8 cellular contexts compared by ENCODE assay signal in the genomic region with DNA sequence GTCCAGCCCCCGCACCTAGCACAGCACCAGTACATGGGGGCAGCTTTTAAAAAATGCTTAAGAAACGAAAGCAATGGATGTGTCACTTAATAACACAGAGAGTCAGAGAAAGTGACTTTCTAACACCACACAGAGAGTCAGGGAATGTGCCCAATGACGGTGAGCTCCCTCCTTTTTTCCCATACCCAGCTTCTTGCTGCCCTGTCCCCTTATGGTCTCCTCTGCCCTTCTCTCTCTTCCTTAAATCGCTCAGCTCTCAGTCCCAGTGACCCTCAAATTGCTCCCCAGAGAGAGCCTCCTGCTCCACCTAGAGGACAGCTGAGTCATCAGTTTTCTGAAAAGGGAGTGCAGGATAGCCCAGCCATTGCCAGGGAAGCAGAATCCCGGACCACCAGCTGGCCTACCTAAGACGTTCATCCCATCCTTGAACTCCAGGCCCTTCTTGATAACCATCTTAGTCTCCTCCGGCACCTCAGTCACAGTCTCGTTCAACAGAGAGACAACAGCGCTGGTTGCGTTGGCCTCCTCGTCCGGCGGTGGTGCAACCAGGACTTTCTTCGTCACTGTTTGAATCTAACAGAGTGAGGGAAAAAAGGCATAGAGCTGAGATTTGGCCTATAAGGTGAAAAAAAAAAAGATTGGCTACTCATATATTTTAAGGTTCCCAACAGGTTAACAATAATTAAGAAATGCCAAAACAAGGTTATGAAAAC.
A peak's percentile ranks its signal among the peaks of the same experiment; 100 is the strongest.
DNase-seq lines count a peak whose midpoint lies in the region; ATAC-seq and TF ChIP-seq lines count a peak whose summit lies in the region.

No MANE protein-coding gene starts in this region.

- H3K27ac Mint-ChIP-seq in effector memory CD8-positive, alpha-beta T cell = peak overlapping the region; percentile 87 to 88
- no peak overlapping the region for H3K27ac Mint-ChIP-seq in neural progenitor cell

- H2AFZ ChIP-seq in neural progenitor cell (replicated peaks) = no peak overlapping the region

- H3K4me1 ChIP-seq in neural progenitor cell = no peaks in the 10 kb centered on the region

- TF ChIP-seq CTCF in AG09319 (IDR thresholded peaks at IDR 0.05; ENCODE audit: low read depth, low read length) = peak; percentile 55
- TF ChIP-seq CTCF in GM12874 (IDR thresholded peaks at IDR 0.05; ENCODE audit: insufficient read depth, low read depth, low read length) = peak; percentile 66
- peak; percentile 41; the same call in 1 of the 2 replicates for TF ChIP-seq CTCF in LNCAP (IDR thresholded peaks at IDR 0.05)
- peak; percentile 73 for TF ChIP-seq CTCF in neural progenitor cell (IDR thresholded peaks at IDR 0.05)

- H3K4me3 ChIP-seq in neural progenitor cell = no peak overlapping the region

- H3K27me3 ChIP-seq in neural progenitor cell = no peaks in the 10 kb centered on the region

- no peaks in the 10 kb centered on the region for H3K9me3 Mint-ChIP-seq in effector memory CD8-positive, alpha-beta T cell
- no peaks in the 10 kb centered on the region for H3K9me3 Mint-ChIP-seq in neural progenitor cell

- peak overlapping the region; percentile 56 to 64 for H3K4me3 Mint-ChIP-seq in effector memory CD8-positive, alpha-beta T cell
- no peak overlapping the region for H3K4me3 Mint-ChIP-seq in neural progenitor cell

- ATAC-seq in effector memory CD8-positive, alpha-beta T cell (replicated peaks) = peak; percentile 84
- ATAC-seq in HG03039 (IDR thresholded peaks at IDR 0.05; ENCODE audit: unreplicated experiment) = no peak

- H3K36me3 Mint-ChIP-seq in effector memory CD8-positive, alpha-beta T cell (ENCODE audit: insufficient read depth) = no peaks in the 10 kb centered on the region
- no peaks in the 10 kb centered on the region for H3K36me3 Mint-ChIP-seq in neural progenitor cell

- H3K4me2 ChIP-seq in neural progenitor cell = no peak overlapping the region

- H3K27me3 Mint-ChIP-seq in effector memory CD8-positive, alpha-beta T cell = no peaks in the 10 kb centered on the region
- H3K27me3 Mint-ChIP-seq in neural progenitor cell (ENCODE audit: insufficient read depth, low read depth) = peaks cover 2% of the 10 kb centered on the region

- H3K9me3 ChIP-seq in neural progenitor cell (ENCODE audit: low read depth) = no peaks in the 10 kb centered on the region

- no peaks in the 10 kb centered on the region for H4K20me1 ChIP-seq in neural progenitor cell (ENCODE audit: low read depth)

- H3K9ac ChIP-seq in neural progenitor cell = no peak overlapping the region

- no peak overlapping the region for H3K27ac ChIP-seq in neural progenitor cell

- no peaks in the 10 kb centered on the region for H3K79me2 ChIP-seq in neural progenitor cell (ENCODE audit: low read depth)

- no peaks in the 10 kb centered on the region for H3K36me3 ChIP-seq in neural progenitor cell

- H3F3A ChIP-seq in neural progenitor cell (ENCODE audit: low read depth) = no peaks in the 10 kb centered on the region

- DNase-seq in AG09319 (ENCODE audit: extremely low read depth, low read depth) (no peak), neural progenitor cell (ENCODE audit: low spot score) (peak; percentile 76), NCI-H774 (lab: John Stamatoyannopoulos, UW) (no peak)
- DNase-seq in activated CD4-positive, alpha-beta T cell treated with anti-CD3 and anti-CD28 coated beads for 4 hours = peak; percentile 45 to 52
- peak; percentile 35 to 43 (median 40) for DNase-seq in effector memory CD8-positive, alpha-beta T cell

- H3K4me1 Mint-ChIP-seq in effector memory CD8-positive, alpha-beta T cell (ENCODE audit: low read depth in 2 of 2) = peaks cover 5 to 8% of the 10 kb centered on the region in 2 donors
- H3K4me1 Mint-ChIP-seq in neural progenitor cell = peaks cover 5% of the 10 kb centered on the region

Comparison
In these comparisons a context has a peak if more than half of its experiments do, and no peak if none do; other contexts are left out.
1. DNase-seq: peak in activated CD4-positive, alpha-beta T cell treated with anti-CD3 and anti-CD28 coated beads for 4 hours (2 of 2), effector memory CD8-positive, alpha-beta T cell (3 of 3) and neural progenitor cell (single experiment); none in AG09319 (single experiment) and NCI-H774 (single experiment).
2. Peak in every context shown above with its lines, with median percentiles within 50 percentile points of each other: CTCF ChIP-seq.